Comparison of ENCODE assay signal across 19 cellular contexts in genomic region chr10:128267581-128267980, GRCh38.
"Had no signal": no experiment of that assay in that cellular context is flagged by ENCODE, and none has a peak within 500 bp of the region (broad histone marks: within the 10 kb centered on the region; RNA-seq: fewer than 3 reads in every experiment).

No MANE protein-coding gene starts in this region.

- ATAC-seq: left lung; lower lobe of right lung; naive thymus-derived CD8-positive, alpha-beta T cell; pancreas; stimulated activated naive B cell treated with anti-CD40 and anti-IgM and Interleukin-4, amounts not matched to agents 10 μg/mL and 1 μg/mL and 100 μg/mL, for 72 hours; stimulated activated naive CD8-positive, alpha-beta T cell treated with anti-CD3 and anti-CD28 coated beads, Interleukin-15, Interleukin-2, amounts not matched to agents 100 U/mL and 50 U/mL, for 24 hours; upper lobe of right lung had no signal

- H3K27me3 ChIP-seq: testis had no signal

- H3K36me3 ChIP-seq: left lung, lower lobe of right lung, pancreas, prostate gland, stomach, thyroid gland, transverse colon, upper lobe of right lung had no signal

- DNase-seq: left lung; lower lobe of right lung; mammary epithelial cell; naive thymus-derived CD8-positive, alpha-beta T cell; pancreas; stimulated activated CD4-positive, alpha-beta T cell treated with anti-CD3 and anti-CD28 coated beads, Interleukin-12 subunit alpha, Interleukin-12 subunit beta, amount 100 ng/mL, for 4 hours; stimulated activated CD4-positive, alpha-beta T cell treated with anti-CD3 and anti-CD28 coated beads, Interleukin-4, amount 100 ng/mL, for 1 hour; stimulated activated naive B cell treated with anti-CD40 and anti-IgM and Interleukin-4, amounts not matched to agents 10 μg/mL and 1 μg/mL and 100 μg/mL, for 72 hours; stomach; transverse colon; upper lobe of right lung had no signal

- H3K9me3 Mint-ChIP-seq: naive thymus-derived CD8-positive, alpha-beta T cell; nephron progenitor cell; stimulated activated naive B cell treated with anti-CD40 and anti-IgM and Interleukin-4, amounts not matched to agents 10 μg/mL and 1 μg/mL and 100 μg/mL, for 72 hours had no signal

- H3K27ac Mint-ChIP-seq: naive thymus-derived CD8-positive, alpha-beta T cell; nephron progenitor cell; stimulated activated naive B cell treated with anti-CD40 and anti-IgM and Interleukin-4, amounts not matched to agents 10 μg/mL and 1 μg/mL and 100 μg/mL, for 72 hours had no signal

- H3K9me3 ChIP-seq: left lung, lower lobe of right lung, pancreas, prostate gland, stomach, testis, thyroid gland, transverse colon, upper lobe of right lung had no signal

- H3K4me3 ChIP-seq: left lung, lower lobe of right lung, pancreas, prostate gland, skin epidermis, stomach, thyroid gland, transverse colon, upper lobe of right lung had no signal

- H3K4me3 Mint-ChIP-seq: naive thymus-derived CD8-positive, alpha-beta T cell; nephron progenitor cell; stimulated activated naive B cell treated with anti-CD40 and anti-IgM and Interleukin-4, amounts not matched to agents 10 μg/mL and 1 μg/mL and 100 μg/mL, for 72 hours had no signal

- H3K36me3 Mint-ChIP-seq: naive thymus-derived CD8-positive, alpha-beta T cell; stimulated activated naive B cell treated with anti-CD40 and anti-IgM and Interleukin-4, amounts not matched to agents 10 μg/mL and 1 μg/mL and 100 μg/mL, for 72 hours had no signal

- H3K4me1 ChIP-seq: left lung, lower lobe of right lung, pancreas, prostate gland, stomach, testis, thyroid gland, transverse colon, upper lobe of right lung had no signal

- H3K27ac ChIP-seq: left lung, lower lobe of right lung, pancreas, prostate gland, skin epidermis, stomach, testis, thyroid gland, transverse colon, upper lobe of right lung had no signal

- FAIRE-seq: keratinocyte, pancreas, urothelium cell line had no signal
